In the genomic region with DNA sequence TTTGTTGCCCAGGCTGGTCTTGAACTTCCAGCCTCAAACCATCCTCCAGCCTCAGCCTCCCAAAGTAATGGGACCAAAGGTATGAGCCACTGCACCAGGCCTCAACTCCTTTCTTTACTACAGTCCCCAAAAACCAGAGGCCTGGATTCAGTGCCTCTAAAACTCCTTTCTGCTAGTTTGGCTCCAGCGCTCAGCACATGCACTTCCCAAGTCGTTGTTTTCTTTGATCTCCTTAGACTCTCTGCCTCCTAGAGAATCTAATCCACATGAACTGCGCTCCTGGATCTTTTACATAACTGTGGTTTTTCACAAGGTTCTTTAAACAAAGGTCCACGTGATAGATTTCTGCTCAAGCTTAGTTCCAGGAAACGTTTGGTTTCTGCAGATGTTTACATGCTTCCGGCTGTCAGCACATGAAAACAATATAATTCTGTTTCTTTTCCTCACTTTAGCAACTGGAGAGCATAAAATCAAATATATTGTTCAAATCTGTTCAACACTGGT, we compare ENCODE assay signal across 8 cellular contexts.
A peak's percentile ranks its signal among the peaks of the same experiment; 100 is the strongest.
DNase-seq lines count a peak whose midpoint lies in the region; ATAC-seq and TF ChIP-seq lines count a peak whose summit lies in the region.

No MANE protein-coding gene starts in this region.

- peaks cover 48 to 74% (median 62%) of the 10 kb centered on the region in 10 experiments for H3K4me1 ChIP-seq in BLaER1 treated with 17β-estradiol and CSF1 and Interleukin-3, amounts not matched to agents 10 nM and 100 nM
- no peaks in the 10 kb centered on the region for H3K4me1 ChIP-seq in esophagus (ENCODE audit: control insufficient read depth in 2 of 2, insufficient read depth in 2 of 2, low read length in 1 of 2)

- H3K36me3 ChIP-seq in BLaER1 treated with 17β-estradiol and CSF1 and Interleukin-3, amounts not matched to agents 10 nM and 100 nM = peaks cover 5 to 67% (median 28%) of the 10 kb centered on the region in 11 experiments; a peak in 18 of 22 replicates
- no peaks in the 10 kb centered on the region for H3K36me3 ChIP-seq in esophagus (ENCODE audit: control insufficient read depth in 2 of 2, insufficient read depth in 2 of 2, low read length in 1 of 2)

- WGBS in esophagus, 2 donors = 8 to 10% methylated on average over 6 of the region's 6 CpGs

- peaks cover 19 to 38% (median 33%) of the 10 kb centered on the region in 11 experiments for H3K9me3 ChIP-seq in BLaER1 treated with 17β-estradiol and CSF1 and Interleukin-3, amounts not matched to agents 10 nM and 100 nM (replicated peaks in 1 of 11)
- H3K9me3 ChIP-seq in esophagus (ENCODE audit: control insufficient read depth in 2 of 2, insufficient read depth in 1 of 2, low read depth in 1 of 2, low read length in 1 of 2) = no peaks in the 10 kb centered on the region

- peaks cover 0 to 99% (median 11%) of the 10 kb centered on the region in 11 experiments; a peak in 14 of 22 replicates for H4K20me1 ChIP-seq in BLaER1 treated with 17β-estradiol and CSF1 and Interleukin-3, amounts not matched to agents 10 nM and 100 nM

- peak overlapping the region; percentile 50 to 80 (median 69); a peak in 21 of 22 replicates for H3K9ac ChIP-seq in BLaER1 treated with 17β-estradiol and CSF1 and Interleukin-3, amounts not matched to agents 10 nM and 100 nM

- H3K27ac ChIP-seq in BLaER1 treated with 17β-estradiol and CSF1 and Interleukin-3, amounts not matched to agents 10 nM and 100 nM = peak overlapping the region; percentile 69 to 91 (median 84)
- H3K27ac ChIP-seq in esophagus (ENCODE audit: low read depth in 2 of 2, low read length in 1 of 2) = peak overlapping the region; percentile 57 to 79

- peak overlapping the region in 3 of 10 experiments; percentile 4 to 36 (median 18); a peak in 3 of 20 replicates for H3K4me3 ChIP-seq in BLaER1 treated with 17β-estradiol and CSF1 and Interleukin-3, amounts not matched to agents 10 nM and 100 nM
- H3K4me3 ChIP-seq in esophagus (ENCODE audit: low read depth in 1 of 2, low read length in 2 of 2) = no peak overlapping the region
- H3K4me3 ChIP-seq in retinal pigment epithelial cell (ENCODE audit: low read length) = no peak overlapping the region

- in situ Hi-C loops in ACHN (cut with HindIII; ENCODE audit: low pct_ligation_motif_present, low pct_unique_long_range_greater_than_20kb, low sequenced_read_pairs) = no loop called here

- peak; percentile 85 for DNase-seq in OCI-M1 (lab: John Stamatoyannopoulos, UW)
- DNase-seq in retinal pigment epithelial cell (ENCODE audit: low read depth) = peak; percentile 90
- DNase-seq in NCI-H187 treated with DMSO at 0.1 percent for 48 hours (lab: John Stamatoyannopoulos, UW) = no peak
- no peak for DNase-seq in NCI-H524 treated with DMSO at 0.1 percent for 48 hours (lab: John Stamatoyannopoulos, UW)
- DNase-seq in ACHN = no peak

- H3K27me3 ChIP-seq in BLaER1 treated with 17β-estradiol and CSF1 and Interleukin-3, amounts not matched to agents 10 nM and 100 nM = no peaks in the 10 kb centered on the region
- H3K27me3 ChIP-seq in esophagus (ENCODE audit: control insufficient read depth in 1 of 2, insufficient read depth in 2 of 2, low read length in 2 of 2) = no peaks in the 10 kb centered on the region

- peak overlapping the region; percentile 63 to 91 (median 76) for H3K4me2 ChIP-seq in BLaER1 treated with 17β-estradiol and CSF1 and Interleukin-3, amounts not matched to agents 10 nM and 100 nM

- ATAC-seq in GM21576 (IDR thresholded peaks at IDR 0.05; ENCODE audit: unreplicated experiment) = peak; percentile 80

- no peak for TF ChIP-seq CTCF in retinal pigment epithelial cell (conservative IDR thresholded peaks at IDR 0.05; ENCODE audit: low read depth, low read length)

Comparison
In these comparisons a context has a peak if more than half of its experiments do, and no peak if none do; other contexts are left out.
1. DNase-seq: peak in OCI-M1 (single experiment) and retinal pigment epithelial cell (single experiment); none in NCI-H187 treated with DMSO at 0.1 percent for 48 hours (single experiment), NCI-H524 treated with DMSO at 0.1 percent for 48 hours (single experiment) and ACHN (single experiment).